9 cellular contexts compared by ENCODE assay signal in genomic region chr17:30363715-30364202, GRCh38. TPM values are rescaled to one million over a fixed set of nuclear protein-coding genes. Genes with fewer than 3 reads are reported as not detected.
DNase-seq lines count a peak whose midpoint lies in the region; ATAC-seq and TF ChIP-seq lines count a peak whose summit lies in the region.
"Had no signal": no experiment of that assay in that cellular context is flagged by ENCODE, and none has a peak within 500 bp of the region (broad histone marks: within the 10 kb centered on the region; RNA-seq: fewer than 3 reads in every experiment).

No MANE protein-coding gene starts in this region.

- H3K4me1 ChIP-seq in trophoblast cell (ENCODE audit: control insufficient read depth in 1 of 2, insufficient read depth in 2 of 2, low read length in 2 of 2) = no peaks in the 10 kb centered on the region

- no peak overlapping the region for H3K27ac ChIP-seq in trophoblast cell (ENCODE audit: low read depth, low read length)

- H3K79me2 ChIP-seq in trophoblast cell (ENCODE audit: control insufficient read depth, insufficient read depth, low read length, poor library complexity) = no peaks in the 10 kb centered on the region

- no peak overlapping the region for H4K8ac ChIP-seq in trophoblast cell (ENCODE audit: low read depth, low read length)

- H3K27me3 Mint-ChIP-seq in osteocyte (ENCODE audit: unreplicated experiment) = peaks cover 17% of the 10 kb centered on the region
- H3K27me3 Mint-ChIP-seq in chondrocyte (ENCODE audit: low read depth) = peaks cover 2% of the 10 kb centered on the region

- ATAC-seq in GM18867 (IDR thresholded peaks at IDR 0.05; ENCODE audit: unreplicated experiment) = peak; percentile 85
- peak; percentile 69 for ATAC-seq in HG03039 (IDR thresholded peaks at IDR 0.05; ENCODE audit: unreplicated experiment)

- H3K4ac ChIP-seq in trophoblast cell (ENCODE audit: low read depth, low read length) = no peak overlapping the region

- H3K4me3 ChIP-seq in trophoblast cell (ENCODE audit: low read depth, low read length) = no peak overlapping the region

- no peaks in the 10 kb centered on the region for H3K36me3 ChIP-seq in trophoblast cell (ENCODE audit: control insufficient read depth in 1 of 2, insufficient read depth in 2 of 2, low read length in 2 of 2)

- H3K9me3 ChIP-seq in trophoblast cell (ENCODE audit: insufficient read depth, low read depth, low read length) = peaks cover 5% of the 10 kb centered on the region

- no peak overlapping the region for H3K18ac ChIP-seq in trophoblast cell (ENCODE audit: low read length)

- peak; percentile 39 for DNase-seq in RPMI8226
- peak; percentile 83 for DNase-seq in activated naive CD4-positive, alpha-beta T cell treated with anti-CD3 and anti-CD28 coated beads, Interleukin-2, amount 50 U/mL, for 16 hours
- peak; percentile 48 to 57 for DNase-seq in trophoblast cell
- no peak for DNase-seq in osteocyte (ENCODE audit: extremely low spot score, unreplicated experiment)
- no peak for DNase-seq in cerebellum (ENCODE audit: low spot score)
- DNase-seq in chondrocyte (ENCODE audit: low spot score) = no peak

- no peak overlapping the region for H3K23ac ChIP-seq in trophoblast cell (ENCODE audit: low read length)

- H3K36me3 Mint-ChIP-seq in osteocyte (ENCODE audit: unreplicated experiment) (no peaks in the 10 kb centered on the region), chondrocyte (ENCODE audit: low read depth) (peaks cover 2% of the 10 kb centered on the region)

- no peak overlapping the region for H3K4me2 ChIP-seq in trophoblast cell (ENCODE audit: low read length)

- WGBS in trophoblast cell (ENCODE audit: extremely low coverage, insufficient coverage, insufficient read length) = no CpG with 5 or more reads among the region's 1 CpG

- H3K27ac Mint-ChIP-seq in osteocyte (ENCODE audit: unreplicated experiment) (no peak overlapping the region), chondrocyte (ENCODE audit: unreplicated experiment) (no peak overlapping the region)

- no peak overlapping the region for H2BK5ac ChIP-seq in trophoblast cell (ENCODE audit: low read depth, low read length, poor library complexity)

- H2BK120ac ChIP-seq in trophoblast cell (ENCODE audit: insufficient read depth, low read length, poor library complexity) = no peak overlapping the region

- no peak overlapping the region for H2BK12ac ChIP-seq in trophoblast cell (ENCODE audit: low read length)

- no peak overlapping the region for H2AK5ac ChIP-seq in trophoblast cell (ENCODE audit: low read length)

- no peak for TF ChIP-seq CTCF in osteocyte (IDR thresholded peaks at IDR 0.05)
- TF ChIP-seq CTCF in chondrocyte (IDR thresholded peaks at IDR 0.05) = no peak

- peaks cover 3% of the 10 kb centered on the region for H3K9me3 Mint-ChIP-seq in osteocyte (ENCODE audit: unreplicated experiment)
- peaks cover 7% of the 10 kb centered on the region for H3K9me3 Mint-ChIP-seq in chondrocyte (ENCODE audit: low read depth)

- H3K4me1 Mint-ChIP-seq in osteocyte (ENCODE audit: unreplicated experiment) (peaks cover 3% of the 10 kb centered on the region), chondrocyte (ENCODE audit: low read depth) (no peaks in the 10 kb centered on the region)

- H4K91ac ChIP-seq in trophoblast cell (ENCODE audit: low read depth, low read length) = no peak overlapping the region

- no peak overlapping the region for H2AFZ ChIP-seq in trophoblast cell (ENCODE audit: insufficient read depth, low read length, poor library complexity)

- no peak overlapping the region for H3K9ac ChIP-seq in trophoblast cell (ENCODE audit: low read length)

- no peaks in the 10 kb centered on the region for H3K79me1 ChIP-seq in trophoblast cell (ENCODE audit: low read length)

- H3K27me3 ChIP-seq in trophoblast cell (ENCODE audit: insufficient read depth, low read length) = no peaks in the 10 kb centered on the region

- no peak overlapping the region for H3K14ac ChIP-seq in trophoblast cell (ENCODE audit: low read length)

- H4K12ac ChIP-seq in trophoblast cell (ENCODE audit: low read depth, low read length) = no peak overlapping the region

- H3K4me3 Mint-ChIP-seq in osteocyte (ENCODE audit: unreplicated experiment) (no peak overlapping the region), chondrocyte (ENCODE audit: unreplicated experiment) (no peak overlapping the region)

RNA-seq across cellular contexts. Expression of gene CPD, which starts 15.0 kb away (rescaled TPM):
- 22.0 and 22.6 TPM in 2 replicates for polyA plus RNA-seq in trophoblast cell (2013)
- 70.1 and 72.4 TPM in 2 replicates for total RNA-seq in osteocyte
- 73.0 TPM for total RNA-seq in cerebellum
- total RNA-seq in chondrocyte = 76.6 to 96.6 TPM (median 78.1 TPM) in 3 replicates

RNA-seq across cellular contexts. Expression of gene TMIGD1, which starts 29.9 kb away (rescaled TPM):
- not detected in 2 replicates for polyA plus RNA-seq in trophoblast cell (2013)
- total RNA-seq in osteocyte (not detected in 2 replicates), cerebellum (not detected), chondrocyte (not detected in 3 replicates)
- total RNA-seq: urinary bladder had no signal
- polyA plus RNA-seq: urinary bladder had no signal

Comparison
In these comparisons a context has a peak if more than half of its experiments do, and no peak if none do; other contexts are left out.
1. DNase-seq: peak in RPMI8226 (single experiment), activated naive CD4-positive, alpha-beta T cell treated with anti-CD3 and anti-CD28 coated beads, Interleukin-2, amount 50 U/mL, for 16 hours (single experiment) and trophoblast cell (2 of 2); none in osteocyte (single experiment), cerebellum (single experiment) and chondrocyte (single experiment).